Comparison of ENCODE assay signal across 23 cellular contexts in the genomic region with DNA sequence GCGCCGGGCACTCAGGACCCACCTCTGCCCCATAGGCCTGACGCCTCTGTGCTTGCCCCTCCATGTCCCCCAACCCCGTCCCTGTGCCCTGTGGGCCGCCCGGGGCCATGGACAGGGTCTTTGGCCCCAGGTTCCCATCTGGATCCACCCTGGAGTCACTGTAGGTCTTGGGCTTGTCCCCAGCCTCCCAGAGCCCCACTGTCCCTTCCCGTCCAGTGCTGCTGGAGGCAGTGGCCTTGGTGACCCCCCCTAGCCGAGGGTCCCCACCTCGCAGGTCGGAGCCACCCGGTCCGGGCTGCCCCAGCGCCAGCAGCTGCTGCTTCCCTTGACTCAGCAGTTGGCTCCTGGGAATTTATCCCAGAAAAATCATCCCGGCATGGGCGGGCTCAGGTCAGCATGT. TPM values are rescaled to one million over a fixed set of nuclear protein-coding genes. Genes with fewer than 3 reads are reported as not detected.
DNase-seq lines count a peak whose midpoint lies in the region; ATAC-seq, FAIRE-seq and TF ChIP-seq lines count a peak whose summit lies in the region.
"Had no signal": no experiment of that assay in that cellular context is flagged by ENCODE, and none has a peak within 500 bp of the region (broad histone marks: within the 10 kb centered on the region; RNA-seq: fewer than 3 reads in every experiment).

No MANE protein-coding gene starts in this region.

- H3K27ac ChIP-seq in HepG2 (ENCODE audit: extremely low read length, insufficient read depth, low read length) (peak overlapping the region; percentile 27), right lobe of liver (no peak overlapping the region), body of pancreas (peak overlapping the region; percentile 83 to 93 (median 90)), stomach (peak overlapping the region; percentile 75 to 96 (median 87))
- H3K27ac ChIP-seq: 22Rv1 had no signal

- H3K9me3 ChIP-seq in HepG2 (ENCODE audit: low read length) (no peaks in the 10 kb centered on the region), right lobe of liver (no peaks in the 10 kb centered on the region), body of pancreas (no peaks in the 10 kb centered on the region), stomach (no peaks in the 10 kb centered on the region)
- H3K9me3 ChIP-seq: BLaER1 treated with 17β-estradiol and CSF1 and Interleukin-3, amounts not matched to agents 10 nM and 100 nM had no signal

- H3K4me1 ChIP-seq in HepG2 (ENCODE audit: insufficient read depth, low read length) (peaks cover 62% of the 10 kb centered on the region), right lobe of liver (peaks cover 2 to 57% (median 44%) of the 10 kb centered on the region in 4 donors), body of pancreas (peaks cover 93% of the 10 kb centered on the region), stomach (peaks cover 67 to 94% (median 88%) of the 10 kb centered on the region in 4 donors)

- POLR2A ChIA-PET in HepG2 (lab: Yijun Ruan, JAX) = no interaction called here

- H3K9ac ChIP-seq in HepG2 (ENCODE audit: insufficient read depth, low read depth, low read length) = no peak overlapping the region

- H3K79me2 ChIP-seq in HepG2 (ENCODE audit: insufficient read depth, low read length) = no peaks in the 10 kb centered on the region

- 97% methylated on average over 9 of the region's 15 CpGs for WGBS in HepG2 (ENCODE audit: low lambda C conversion rate)
- WGBS in right lobe of liver (ENCODE audit: insufficient coverage, low coverage, low lambda C conversion rate, missing lambda C conversion rate) = 35% methylated on average over 2 of the region's 15 CpGs
- WGBS in body of pancreas, 2 donors = 64 to 79% methylated on average over 2 to 10 of the region's 15 CpGs
- WGBS in stomach, 5 donors = 71 to 89% (median 79%) methylated on average over 11 to 15 of the region's 15 CpGs

- no peaks in the 10 kb centered on the region for H3K27me3 ChIP-seq in HepG2 (ENCODE audit: control insufficient read depth in 1 of 2, insufficient read depth in 2 of 2, low read length in 2 of 2)
- no peaks in the 10 kb centered on the region for H3K27me3 ChIP-seq in right lobe of liver
- H3K27me3 ChIP-seq in body of pancreas = no peaks in the 10 kb centered on the region
- H3K27me3 ChIP-seq in stomach = peaks cover 0 to 31% (median 0%) of the 10 kb centered on the region in 3 donors
- H3K27me3 ChIP-seq: BLaER1 treated with 17β-estradiol and CSF1 and Interleukin-3, amounts not matched to agents 10 nM and 100 nM had no signal

- CTCF ChIA-PET in HepG2 (lab: Yijun Ruan, JAX; ENCODE audit: low intra/inter-chr PET ratio, low total read pairs) = no interaction called here

- no peak for TF ChIP-seq RAD21 in HepG2 (CRISPR knock-in tag; IDR thresholded peaks at IDR 0.05)

- no peaks in the 10 kb centered on the region for H3K27me3 Mint-ChIP-seq in type B pancreatic cell
- H3K27me3 Mint-ChIP-seq: B cell; CD4-positive, alpha-beta T cell had no signal

- intact Hi-C loops in HepG2 (cut with micrococcal nuclease; ENCODE audit: unreplicated experiment) (no loop called here), right lobe of liver (cut with DNase I) (no loop called here), body of pancreas (cut with DNase I) (no loop called here), stomach (cut with DNase I; ENCODE audit: low total_unique reads) (no loop called here)

- TF ChIP-seq POLR2A in HepG2 (IDR thresholded peaks at IDR 0.05; ENCODE audit: insufficient read depth in 1 of 2, low read depth in 2 of 2, low read length in 2 of 2) (no peak), right lobe of liver (IDR thresholded peaks at IDR 0.05) (no peak), body of pancreas (IDR thresholded peaks at IDR 0.05) (no peak), stomach (IDR thresholded peaks at IDR 0.05) (no peak)

- no peaks in the 10 kb centered on the region for H3K36me3 Mint-ChIP-seq in type B pancreatic cell
- H3K36me3 Mint-ChIP-seq: CD14-positive monocyte had no signal

- no peak overlapping the region for H3K27ac Mint-ChIP-seq in type B pancreatic cell
- H3K27ac Mint-ChIP-seq: B cell; CD14-positive monocyte; CD4-positive, alpha-beta T cell; CD8-positive, alpha-beta memory T cell; GM23338; H9 had no signal

- no peaks in the 10 kb centered on the region for H3K4me1 Mint-ChIP-seq in type B pancreatic cell (ENCODE audit: unreplicated experiment)
- H3K4me1 Mint-ChIP-seq: B cell, CD14-positive monocyte, GM23338, H9 had no signal

- in situ Hi-C loops in HepG2 (cut with HindIII; ENCODE audit: extremely low pct_ligation_motif_present, low pct_unique_long_range_greater_than_20kb) = loop anchor here (10.0 kb wide), 1 partner anchor 48 kb away; a partner anchor contains a TSS

- no peak for FAIRE-seq in HepG2 (lab: Jason Lieb, UNC)
- FAIRE-seq: A204.1, D721Med, GM12878, GM19239 had no signal

- BruUV-seq in HepG2 (replicated peaks; lab: Mats Ljungman, UMichigan) = no TSS peak

- no peak overlapping the region for H2AFZ ChIP-seq in HepG2 (ENCODE audit: low read length)
- H2AFZ ChIP-seq: GM23338 had no signal

- ATAC-seq in HepG2 (no peak), right lobe of liver (no peak), body of pancreas (no peak)
- ATAC-seq: GM12878, GM23338, HCT116 had no signal

- DNase-seq in HepG2 (ENCODE audit: low spot score) (no peak), right lobe of liver (no peak), body of pancreas (peak in 1 of 4 donors; percentile 33), stomach (no peak), type B pancreatic cell (ENCODE audit: extremely low spot score, unreplicated experiment) (no peak), foreskin fibroblast (no peak)
- DNase-seq: CD4-positive, alpha-beta T cell; CD8-positive, alpha-beta memory T cell; DMS 273 treated with DMSO at 0.1 percent for 48 hours; DMS79; EL; GDM1; H9 had no signal

- no peak for TF ChIP-seq CTCF in HepG2 (CRISPR knock-in tag; IDR thresholded peaks at IDR 0.05)
- TF ChIP-seq CTCF in right lobe of liver (IDR thresholded peaks at IDR 0.05) = no peak
- TF ChIP-seq CTCF in body of pancreas (IDR thresholded peaks at IDR 0.05) = no peak
- no peak for TF ChIP-seq CTCF in stomach (IDR thresholded peaks at IDR 0.05)
- TF ChIP-seq CTCF in type B pancreatic cell (conservative IDR thresholded peaks at IDR 0.05) = no peak
- TF ChIP-seq CTCF in foreskin fibroblast (IDR thresholded peaks at IDR 0.05; ENCODE audit: low read depth, low read length) = no peak

- H3K36me3 ChIP-seq in HepG2 (replicated peaks in 1 of 2; ENCODE audit: control insufficient read depth in 1 of 2, insufficient read depth in 2 of 2, low read length in 2 of 2) (peaks cover 4% of the 10 kb centered on the region in 2 experiments; a peak in 1 of 5 replicates), right lobe of liver (no peaks in the 10 kb centered on the region), body of pancreas (replicated peaks in 1 of 2; ENCODE audit: insufficient read depth in 1 of 2, low read depth in 2 of 2) (no peaks in the 10 kb centered on the region), stomach (peaks cover 0 to 11% (median 0%) of the 10 kb centered on the region in 4 donors)

- no peak overlapping the region for H3K4me2 ChIP-seq in HepG2 (ENCODE audit: low read depth, low read length)
- H3K4me2 ChIP-seq: GM23338 had no signal

- 0 out of 2 replicates have a peak, but pooled peaks cover 3% of the 10 kb centered on the region for H4K20me1 ChIP-seq in HepG2 (ENCODE audit: insufficient read depth, low read length)

- H3K4me3 Mint-ChIP-seq in type B pancreatic cell = no peak overlapping the region
- H3K4me3 Mint-ChIP-seq: B cell; CD14-positive monocyte; CD4-positive, alpha-beta T cell; CD8-positive, alpha-beta memory T cell; GM23338; H9 had no signal

- H3K4me3 ChIP-seq in HepG2 (replicated peaks in 1 of 3; ENCODE audit: insufficient read depth in 1 of 3, low read depth in 2 of 3, low read length in 3 of 3) (no peak overlapping the region), right lobe of liver (no peak overlapping the region), body of pancreas (no peak overlapping the region), stomach (no peak overlapping the region), foreskin fibroblast (ENCODE audit: low read depth in 1 of 2, low read length in 2 of 2) (no peak overlapping the region)
- H3K4me3 ChIP-seq: BLaER1 treated with 17β-estradiol and CSF1 and Interleukin-3, amounts not matched to agents 10 nM and 100 nM; GM12878; GM23338 had no signal

- TF ChIP-seq EP300 in HepG2 (IDR thresholded peaks at IDR 0.05; ENCODE audit: low read depth in 2 of 2, low read length in 2 of 2) = no peak
- TF ChIP-seq EP300 in HepG2 (CRISPR knock-in tag; IDR thresholded peaks at IDR 0.05; ENCODE audit: borderline replicate concordance) = no peak
- no peak for TF ChIP-seq EP300 in stomach (IDR thresholded peaks at IDR 0.05)

- no peaks in the 10 kb centered on the region for H3K9me3 Mint-ChIP-seq in type B pancreatic cell
- H3K9me3 Mint-ChIP-seq: CD14-positive monocyte; CD4-positive, alpha-beta T cell; GM23338; H9 had no signal

RNA-seq across cellular contexts. Expression of a gene that starts 49.3 kb away (rescaled TPM):
- total RNA-seq in HepG2 (2016; rRNA removed; fragmentation: Illumina TruSeq; extraction: Trizol) (3.4 and 3.8 TPM in 2 replicates), right lobe of liver (10 to 100 TPM in 2 of 6 experiments, 1 to 10 TPM in 4; 3.8 to 15.5 (median 8.3) TPM), body of pancreas (10 to 100 TPM; 10.9 to 11.4 TPM), stomach (10 to 100 TPM in 4 of 5 donors, 1 to 10 TPM in 1; 3.9 to 85.7 (median 20.5) TPM), type B pancreatic cell (ENCODE audit: low replicate concordance) (24.0 and 26.7 TPM in 2 replicates)
- total RNA-seq in HepG2 (2016; cell fraction: cytosol; rRNA removed; fragmentation: Illumina TruSeq; extraction: Trizol; ENCODE audit: low read depth) = 0.81 and 2.1 TPM in 2 replicates
- total RNA-seq in HepG2 (2016; cell fraction: insoluble cytoplasmic fraction; rRNA removed; fragmentation: Illumina TruSeq; extraction: Trizol) = 3.4 and 3.9 TPM in 2 replicates
- total RNA-seq in HepG2 (2016; cell fraction: membrane; rRNA removed; fragmentation: Illumina TruSeq; extraction: Trizol) = 3.4 and 4.3 TPM in 2 replicates
- 3.4 and 6.6 TPM in 2 replicates for total RNA-seq in HepG2 (2016; cell fraction: nucleus; rRNA removed; fragmentation: Illumina TruSeq; extraction: Trizol)
- polyA plus RNA-seq in HepG2 (2011; rRNA removed) (1.3 and 1.7 TPM in 2 replicates), stomach (10 to 100 TPM in 1 of 3 donors, 1 to 10 TPM in 2; 4.1 to 10.6 (median 4.2) TPM)
- 0.79 and 1.3 TPM in 2 replicates for polyA plus RNA-seq in HepG2 (2011; cell fraction: cytosol; rRNA removed)
- 7.1 and 7.6 TPM in 2 replicates for polyA plus RNA-seq in HepG2 (2011; cell fraction: nucleus; rRNA removed)
- polyA plus RNA-seq in HepG2 (2012) = 7.2 and 7.6 TPM in 2 replicates
- polyA plus RNA-seq in HepG2 (2016; cell fraction: cytosol; fragmentation: Illumina TruSeq; extraction: Trizol; ENCODE audit: low read depth) = 1.2 TPM in 2 replicates
- 3.7 and 8.7 TPM in 2 replicates for polyA plus RNA-seq in HepG2 (2016; cell fraction: insoluble cytoplasmic fraction; fragmentation: Illumina TruSeq; extraction: Trizol; ENCODE audit: low read depth)
- 2.7 and 4.8 TPM in 2 replicates for polyA plus RNA-seq in HepG2 (2016; cell fraction: membrane; fragmentation: Illumina TruSeq; extraction: Trizol; ENCODE audit: low read depth)
- polyA plus RNA-seq in HepG2 (2016; cell fraction: nucleus; fragmentation: Illumina TruSeq; extraction: Trizol; ENCODE audit: insufficient read depth, low read depth) = 14.0 and 14.3 TPM in 2 replicates
- 0.98 and 4.2 TPM in 2 replicates for polyA minus RNA-seq in HepG2 (2011; rRNA and poly(A)+ RNA removed; ENCODE audit: low replicate concordance)
- polyA minus RNA-seq in HepG2 (2011; cell fraction: cytosol; rRNA and poly(A)+ RNA removed) = 2.7 and 6.6 TPM in 2 replicates
- 5.0 and 7.5 TPM in 2 replicates for polyA minus RNA-seq in HepG2 (2011; cell fraction: nucleus; rRNA and poly(A)+ RNA removed)

Comparison
In these comparisons a context has a peak if more than half of its experiments do, and no peak if none do; other contexts are left out.
1. H3K27ac ChIP-seq: peak in HepG2 (single experiment), body of pancreas (4 of 4) and stomach (5 of 5); none in right lobe of liver (0 of 3).